ENCODE assay signal across 37 cellular contexts in the genomic region with DNA sequence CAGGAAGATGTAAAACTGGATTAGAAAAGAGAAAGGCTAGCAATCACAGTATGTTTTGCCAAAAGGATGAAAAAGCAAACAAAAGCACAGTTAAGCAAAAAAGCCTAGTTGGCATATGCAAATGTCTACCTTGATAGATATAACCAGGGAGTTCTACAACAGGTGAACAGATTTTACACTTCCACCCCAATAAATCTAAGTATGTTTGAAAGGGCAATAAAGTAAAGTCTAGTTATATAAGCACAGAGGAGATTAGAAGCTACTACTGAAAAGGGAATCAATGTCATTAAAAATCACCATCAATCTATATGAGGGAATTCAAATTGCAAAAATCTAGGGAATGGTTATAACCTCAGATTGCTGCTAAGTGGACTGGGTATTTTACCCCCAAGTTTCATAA. TPM values are rescaled to one million over a fixed set of nuclear protein-coding genes. Genes with fewer than 3 reads are reported as not detected.
A peak's percentile ranks its signal among the peaks of the same experiment; 100 is the strongest.
DNase-seq lines count a peak whose midpoint lies in the region; ATAC-seq, FAIRE-seq and TF ChIP-seq lines count a peak whose summit lies in the region.
"Had no signal": no experiment of that assay in that cellular context is flagged by ENCODE, and none has a peak within 500 bp of the region (broad histone marks: within the 10 kb centered on the region; RNA-seq: fewer than 3 reads in every experiment).

No MANE protein-coding gene starts in this region.

- H3K4me3 Mint-ChIP-seq in MCF 10A (ENCODE audit: unreplicated experiment) = no peak overlapping the region
- no peak overlapping the region for H3K4me3 Mint-ChIP-seq in central memory CD8-positive, alpha-beta T cell
- H3K4me3 Mint-ChIP-seq: activated naive CD8-positive, alpha-beta T cell had no signal

- H3K4me1 ChIP-seq in breast epithelium = peaks cover 0 to 18% of the 10 kb centered on the region in 2 donors
- peaks cover 6 to 19% of the 10 kb centered on the region in 2 donors for H3K4me1 ChIP-seq in small intestine (ENCODE audit: control insufficient read depth in 2 of 2, insufficient read depth in 1 of 2, low read depth in 1 of 2, low read length in 1 of 2)
- H3K4me1 ChIP-seq in pancreas = peaks cover 7 to 17% (median 15%) of the 10 kb centered on the region in 3 donors

- H3K27me3 ChIP-seq in breast epithelium (no peaks in the 10 kb centered on the region), small intestine (ENCODE audit: control insufficient read depth in 2 of 2, insufficient read depth in 2 of 2, low read length in 2 of 2) (no peaks in the 10 kb centered on the region), pancreas (no peaks in the 10 kb centered on the region)
- H3K27me3 ChIP-seq: BLaER1, esophagus muscularis mucosa, sigmoid colon had no signal

- TF ChIP-seq POLR2A in breast epithelium (IDR thresholded peaks at IDR 0.05) = no peak

- H3K4me3 ChIP-seq in breast epithelium (no peak overlapping the region), small intestine (ENCODE audit: low read depth in 1 of 2, low read length in 2 of 2) (no peak overlapping the region), pancreas (no peak overlapping the region)
- H3K4me3 ChIP-seq: BLaER1, esophagus muscularis mucosa, GM23248, prostate gland, sigmoid colon had no signal

- FAIRE-seq in small intestine (lab: Jason Lieb, UNC) = no peak
- FAIRE-seq in pancreas (lab: Jason Lieb, UNC) = no peak
- FAIRE-seq: HepG2, islet of Langerhans, RCC 7860 had no signal

- peak overlapping the region; percentile 34 for H3K27ac Mint-ChIP-seq in MCF 10A (ENCODE audit: low read depth, unreplicated experiment)
- peak overlapping the region; percentile 9 for H3K27ac Mint-ChIP-seq in central memory CD8-positive, alpha-beta T cell (ENCODE audit: low read depth)

- H3K9me3 ChIP-seq in breast epithelium (no peaks in the 10 kb centered on the region), small intestine (ENCODE audit: control insufficient read depth, low read depth) (no peaks in the 10 kb centered on the region), pancreas (no peaks in the 10 kb centered on the region)
- H3K9me3 ChIP-seq: BLaER1, esophagus muscularis mucosa, prostate gland, sigmoid colon had no signal

- TF ChIP-seq CTCF in MCF 10A (IDR thresholded peaks at IDR 0.05; ENCODE audit: unreplicated experiment) (no peak), breast epithelium (IDR thresholded peaks at IDR 0.05) (no peak), pancreas (IDR thresholded peaks at IDR 0.05) (no peak)

- DNase-seq in MCF 10A (ENCODE audit: unreplicated experiment) (no peak), breast epithelium (ENCODE audit: low spot score in 2 of 2) (no peak), NCI-H69 (lab: John Stamatoyannopoulos, UW) (peak; percentile 55), small intestine (peak; percentile 37), pancreas (no peak), DMS 273 treated with DMSO at 0.1 percent for 48 hours (lab: John Stamatoyannopoulos, UW) (no peak), A172 (ENCODE audit: low spot score) (no peak)
- DNase-seq in central memory CD8-positive, alpha-beta T cell (ENCODE audit: low spot score in 2 of 2) = no peak
- DNase-seq: activated CD4-positive, alpha-beta T cell treated with anti-CD3 and anti-CD28 coated beads, Interleukin-2, amount 50 U/mL, for 4 hours; aorta; Calu3; central memory CD4-positive, alpha-beta T cell; dermis blood vessel endothelial cell; DMS79 treated with DMSO at 0.1 percent for 48 hours; foreskin fibroblast; GM23248; head of caudate nucleus; left ventricle myocardium superior; NCI-H1436; NCI-H2081 treated with DMSO at 0.1 percent for 48 hours; NCI-H345; NCI-H82; SHP77 treated with DMSO at 0.1 percent for 48 hours; sigmoid colon; stimulated activated CD4-positive, alpha-beta T cell treated with anti-CD3 and anti-CD28 coated beads, Interleukin-4, amount 100 ng/mL, for 4 hours; substantia nigra; T1000; trophoblast cell had no signal

- H3K36me3 ChIP-seq in breast epithelium (no peaks in the 10 kb centered on the region), small intestine (ENCODE audit: control insufficient read depth in 2 of 2, insufficient read depth in 2 of 2, low read length in 2 of 2) (peaks cover 0 to 4% of the 10 kb centered on the region in 2 donors), pancreas (no peaks in the 10 kb centered on the region)
- H3K36me3 ChIP-seq: prostate gland, sigmoid colon had no signal

- H3K9me3 Mint-ChIP-seq in MCF 10A (ENCODE audit: unreplicated experiment) = no peaks in the 10 kb centered on the region
- no peaks in the 10 kb centered on the region for H3K9me3 Mint-ChIP-seq in central memory CD8-positive, alpha-beta T cell
- H3K9me3 Mint-ChIP-seq: activated T-helper 2 cell treated with anti-CD3 and anti-CD28 coated beads, Interferon-gamma antibody, Interleukin-2, Interleukin-4, amounts not matched to agents 10 μg/mL and 5 μg/mL and 100 μg/mL, durations not matched to agents 14 hours and 24 hours and 36 hours had no signal

- BruUV-seq in MCF 10A (replicated peaks; lab: Mats Ljungman, UMichigan) = no TSS peak

- H3K27me3 Mint-ChIP-seq in MCF 10A (ENCODE audit: insufficient read depth, unreplicated experiment) = no peaks in the 10 kb centered on the region
- H3K27me3 Mint-ChIP-seq in central memory CD8-positive, alpha-beta T cell = no peaks in the 10 kb centered on the region
- H3K27me3 Mint-ChIP-seq: activated naive CD8-positive, alpha-beta T cell had no signal

- intact Hi-C loops in MCF 10A (cut with micrococcal nuclease) = no loop called here
- intact Hi-C loops in breast epithelium (cut with DNase I; ENCODE audit: low total_unique reads) = no loop called here
- intact Hi-C loops in pancreas (cut with DNase I) = no loop called here

- POLR2A ChIA-PET in MCF 10A (lab: Yijun Ruan, JAX) = interaction anchor here (0.7 kb wide), 2 partner anchors 14 to 19 kb away, joined by 4 to 5 read pairs; no protein-coding TSS in a partner anchor

- peaks cover 21% of the 10 kb centered on the region for H3K36me3 Mint-ChIP-seq in MCF 10A (ENCODE audit: insufficient read depth, unreplicated experiment)
- peaks cover 21% of the 10 kb centered on the region for H3K36me3 Mint-ChIP-seq in central memory CD8-positive, alpha-beta T cell (ENCODE audit: insufficient read depth)

- peaks cover 29% of the 10 kb centered on the region for H3K4me1 Mint-ChIP-seq in MCF 10A (ENCODE audit: insufficient read depth, unreplicated experiment)
- peaks cover 65% of the 10 kb centered on the region for H3K4me1 Mint-ChIP-seq in central memory CD8-positive, alpha-beta T cell

- no peak for ATAC-seq in central memory CD8-positive, alpha-beta T cell (replicated peaks; ENCODE audit: extremely low read depth, poor library complexity, severe bottlenecking)
- no peak for ATAC-seq in pancreas
- ATAC-seq: HepG2, left ventricle myocardium superior had no signal

- H3K27ac ChIP-seq in breast epithelium (no peak overlapping the region), small intestine (ENCODE audit: low read depth in 1 of 2, low read length in 1 of 2) (no peak overlapping the region), pancreas (no peak overlapping the region)
- H3K27ac ChIP-seq: BLaER1, GM23248, prostate gland, sigmoid colon had no signal

- CTCF ChIA-PET in MCF 10A (lab: Yijun Ruan, JAX) = interaction anchor here (0.7 kb wide), 1 partner anchor 8 kb away, joined by 3 read pairs; no protein-coding TSS in a partner anchor

RNA-seq across cellular contexts. Expression of a gene that starts 49.7 kb away (rescaled TPM):
- 173 and 189 TPM in 2 replicates for total RNA-seq in MCF 10A (2022)
- 100 to 1,000 TPM in 2 of 3 donors, 10 to 100 TPM in 1; 94.1 to 117 (median 114) TPM for total RNA-seq in breast epithelium
- polyA plus RNA-seq in small intestine = 10 to 100 TPM; 16.5 to 32.1 (median 21.9) TPM
- 10 to 100 TPM; 31.0 to 56.3 (median 38.4) TPM for total RNA-seq in pancreas
- polyA plus RNA-seq in pancreas = 10 to 100 TPM; 20.0 to 29.5 TPM
- total RNA-seq in A172 (2014; rRNA removed; shearing (Covaris generic)) = 94.7 and 115 TPM in 2 replicates

RNA-seq across cellular contexts. Expression of a gene that starts 54.3 kb away (rescaled TPM):
- total RNA-seq in MCF 10A (2022) (0.51 and 0.64 TPM in 2 replicates), breast epithelium (under 1 TPM in 1 of 3 donors, not detected in 2; 0.64 TPM), pancreas (under 1 TPM; 0.18 to 0.56 (median 0.30) TPM)
- polyA plus RNA-seq in small intestine (under 1 TPM; 0.36 to 0.89 (median 0.81) TPM), pancreas (under 1 TPM; 0.34 to 0.92 TPM)
- total RNA-seq in A172 (2014; rRNA removed; shearing (Covaris generic)) = not detected in 2 replicates
- polyA plus RNA-seq: AG04450 had no signal

Comparison
In these comparisons a context has a peak if more than half of its experiments do, and no peak if none do; other contexts are left out.
1. DNase-seq: peak in NCI-H69 (single experiment) and small intestine (single experiment); none in MCF 10A (single experiment), breast epithelium (0 of 2), central memory CD8-positive, alpha-beta T cell (0 of 2), pancreas (0 of 6), DMS 273 treated with DMSO at 0.1 percent for 48 hours (single experiment) and A172 (single experiment).